ENCODE assay signal across 11 cellular contexts in the genomic region with DNA sequence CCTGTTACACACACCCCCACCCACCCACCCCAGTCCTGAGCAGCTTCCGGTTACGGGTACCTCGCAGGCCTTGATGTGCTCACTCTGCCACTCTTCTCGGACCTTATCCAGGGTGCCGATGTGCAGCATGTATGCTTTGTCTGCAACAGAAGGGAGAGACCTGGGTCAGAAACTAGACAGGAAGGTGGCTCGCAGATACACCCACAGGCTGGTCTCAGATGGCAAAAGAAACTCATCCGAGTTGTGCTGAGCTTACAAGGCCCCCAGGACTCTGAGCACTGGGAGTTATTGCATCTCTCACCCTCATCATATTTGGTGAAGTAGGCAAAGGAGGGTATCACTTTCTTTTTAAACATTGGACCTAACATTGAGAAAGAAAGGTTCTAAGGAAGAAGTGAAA. TPM values are rescaled to one million over a fixed set of nuclear protein-coding genes. Genes with fewer than 3 reads are reported as not detected.
DNase-seq lines count a peak whose midpoint lies in the region; ATAC-seq and TF ChIP-seq lines count a peak whose summit lies in the region.
"Had no signal": no experiment of that assay in that cellular context is flagged by ENCODE, and none has a peak within 500 bp of the region (broad histone marks: within the 10 kb centered on the region; RNA-seq: fewer than 3 reads in every experiment).

No MANE protein-coding gene starts in this region.

- H3K27me3 Mint-ChIP-seq in activated CD4-positive, alpha-beta T cell treated with anti-CD3 and anti-CD28 coated beads for 36 hours = no peaks in the 10 kb centered on the region
- H3K27me3 Mint-ChIP-seq in activated CD8-positive, alpha-beta memory T cell treated with anti-CD3 and anti-CD28 coated beads, Interleukin-2, amount 10 ng/mL, durations not matched to agents 7 days and 5 days = no peaks in the 10 kb centered on the region
- H3K27me3 Mint-ChIP-seq in stimulated activated naive CD8-positive, alpha-beta T cell treated with anti-CD3 and anti-CD28 coated beads, Interleukin-15, Interleukin-2, amounts not matched to agents 100 ng/mL and 50 ng/mL, for 24 hours = no peaks in the 10 kb centered on the region

- TF ChIP-seq POLR2A in upper lobe of left lung (IDR thresholded peaks at IDR 0.05) = no peak

- H3K27me3 ChIP-seq in upper lobe of left lung = no peaks in the 10 kb centered on the region

- TF ChIP-seq EP300 in upper lobe of left lung (IDR thresholded peaks at IDR 0.05) = no peak

- no peaks in the 10 kb centered on the region for H3K9me3 ChIP-seq in upper lobe of left lung

- peaks cover 11% of the 10 kb centered on the region for H3K36me3 Mint-ChIP-seq in activated CD4-positive, alpha-beta T cell treated with anti-CD3 and anti-CD28 coated beads for 36 hours (ENCODE audit: low read depth)
- H3K36me3 Mint-ChIP-seq in activated CD8-positive, alpha-beta memory T cell treated with anti-CD3 and anti-CD28 coated beads, Interleukin-2, amount 10 ng/mL, durations not matched to agents 7 days and 5 days = peaks cover 4% of the 10 kb centered on the region
- peaks cover 33% of the 10 kb centered on the region for H3K36me3 Mint-ChIP-seq in stimulated activated naive CD8-positive, alpha-beta T cell treated with anti-CD3 and anti-CD28 coated beads, Interleukin-15, Interleukin-2, amounts not matched to agents 100 ng/mL and 50 ng/mL, for 24 hours (ENCODE audit: low read depth)

- 64 to 76% methylated on average over 5 to 7 of the region's 7 CpGs for WGBS in upper lobe of left lung, 2 donors

- peak; percentile 91 for ATAC-seq in activated CD4-positive, alpha-beta T cell treated with anti-CD3 and anti-CD28 coated beads for 36 hours
- ATAC-seq in activated CD8-positive, alpha-beta memory T cell treated with anti-CD3 and anti-CD28 coated beads, Interleukin-2, amount 10 ng/mL, durations not matched to agents 7 days and 5 days = peak; percentile 77
- no peak for ATAC-seq in upper lobe of left lung (ENCODE audit: low FRiP score in 2 of 2)

- no peak overlapping the region for H3K4me3 ChIP-seq in upper lobe of left lung
- H3K4me3 ChIP-seq: smooth muscle cell had no signal

- H3K4me1 Mint-ChIP-seq in activated CD4-positive, alpha-beta T cell treated with anti-CD3 and anti-CD28 coated beads for 36 hours = peaks cover 37% of the 10 kb centered on the region
- H3K4me1 Mint-ChIP-seq in activated CD8-positive, alpha-beta memory T cell treated with anti-CD3 and anti-CD28 coated beads, Interleukin-2, amount 10 ng/mL, durations not matched to agents 7 days and 5 days = peaks cover 21% of the 10 kb centered on the region
- peaks cover 56% of the 10 kb centered on the region for H3K4me1 Mint-ChIP-seq in stimulated activated naive CD8-positive, alpha-beta T cell treated with anti-CD3 and anti-CD28 coated beads, Interleukin-15, Interleukin-2, amounts not matched to agents 100 ng/mL and 50 ng/mL, for 24 hours (ENCODE audit: low read depth)

- peak overlapping the region in 2 of 4 donors; percentile 32 to 69 for H3K27ac ChIP-seq in upper lobe of left lung

- peaks cover 6% of the 10 kb centered on the region for H3K9me3 Mint-ChIP-seq in activated CD4-positive, alpha-beta T cell treated with anti-CD3 and anti-CD28 coated beads for 36 hours (ENCODE audit: low read depth)
- peaks cover 2% of the 10 kb centered on the region for H3K9me3 Mint-ChIP-seq in activated CD8-positive, alpha-beta memory T cell treated with anti-CD3 and anti-CD28 coated beads, Interleukin-2, amount 10 ng/mL, durations not matched to agents 7 days and 5 days (ENCODE audit: low read depth)
- H3K9me3 Mint-ChIP-seq in stimulated activated naive CD8-positive, alpha-beta T cell treated with anti-CD3 and anti-CD28 coated beads, Interleukin-15, Interleukin-2, amounts not matched to agents 100 ng/mL and 50 ng/mL, for 24 hours = peaks cover 8% of the 10 kb centered on the region

- peaks cover 0 to 3% (median 0%) of the 10 kb centered on the region in 4 donors for H3K4me1 ChIP-seq in upper lobe of left lung

- intact Hi-C loops in activated CD4-positive, alpha-beta T cell treated with anti-CD3 and anti-CD28 coated beads for 36 hours (cut with DNase I, micrococcal nuclease) = loop anchor here (1.0 kb wide), 2 partner anchors 16 to 23 kb away; no protein-coding TSS in a partner anchor

- no peak for TF ChIP-seq CTCF in upper lobe of left lung (IDR thresholded peaks at IDR 0.05)

- POLR2A ChIA-PET in activated CD4-positive, alpha-beta T cell treated with anti-CD3 and anti-CD28 coated beads for 36 hours (lab: Charles Lee) = interaction anchor here (0.5 to 0.6 kb wide), 2 partner anchors 54 to 378 kb away, joined by 3 to 10 read pairs; no protein-coding TSS in a partner anchor

- H3K4me3 Mint-ChIP-seq in activated CD4-positive, alpha-beta T cell treated with anti-CD3 and anti-CD28 coated beads for 36 hours = peak overlapping the region; percentile 64
- peak overlapping the region; percentile 47 for H3K4me3 Mint-ChIP-seq in activated CD8-positive, alpha-beta memory T cell treated with anti-CD3 and anti-CD28 coated beads, Interleukin-2, amount 10 ng/mL, durations not matched to agents 7 days and 5 days
- H3K4me3 Mint-ChIP-seq in stimulated activated naive CD8-positive, alpha-beta T cell treated with anti-CD3 and anti-CD28 coated beads, Interleukin-15, Interleukin-2, amounts not matched to agents 100 ng/mL and 50 ng/mL, for 24 hours = peak overlapping the region; percentile 65

- CTCF ChIA-PET in activated CD4-positive, alpha-beta T cell treated with anti-CD3 and anti-CD28 coated beads for 36 hours (lab: Charles Lee) = interaction anchor here (0.9 to 1.3 kb wide), 4 partner anchors 16 to 58 kb away, joined by 3 to 5 read pairs (median 3); no protein-coding TSS in a partner anchor
- CTCF ChIA-PET in activated CD8-positive, alpha-beta memory T cell treated with anti-CD3 and anti-CD28 coated beads, Interleukin-2, amount 10 ng/mL, durations not matched to agents 7 days and 5 days (lab: Charles Lee) = interaction anchor here (1.3 to 1.5 kb wide), 3 partner anchors 15 to 76 kb away, joined by 3 to 7 read pairs (median 4); no protein-coding TSS in a partner anchor

- peak; percentile 57 for DNase-seq in activated CD4-positive, alpha-beta T cell treated with anti-CD3 and anti-CD28 coated beads for 36 hours
- no peak for DNase-seq in activated CD4-positive, alpha-beta T cell treated with anti-CD3 and anti-CD28 coated beads, Interleukin-2, amount 50 U/mL, for 1 hour
- DNase-seq in activated CD8-positive, alpha-beta memory T cell treated with anti-CD3 and anti-CD28 coated beads, Interleukin-2, amount 10 ng/mL, durations not matched to agents 7 days and 5 days = peak; percentile 51
- DNase-seq in iPS-NIHi11 (ENCODE audit: low spot score) = peak; percentile 48
- DNase-seq in NCI-H187 treated with DMSO at 0.1 percent for 48 hours (lab: John Stamatoyannopoulos, UW) = no peak
- no peak for DNase-seq in upper lobe of left lung
- no peak for DNase-seq in anterior cingulate cortex (lab: John Stamatoyannopoulos, UW)
- DNase-seq: glutamatergic neuron, Karpas-422 had no signal

- peak overlapping the region; percentile 79 for H3K27ac Mint-ChIP-seq in activated CD4-positive, alpha-beta T cell treated with anti-CD3 and anti-CD28 coated beads for 36 hours
- peak overlapping the region; percentile 79 for H3K27ac Mint-ChIP-seq in activated CD8-positive, alpha-beta memory T cell treated with anti-CD3 and anti-CD28 coated beads, Interleukin-2, amount 10 ng/mL, durations not matched to agents 7 days and 5 days
- peak overlapping the region; percentile 91 for H3K27ac Mint-ChIP-seq in stimulated activated naive CD8-positive, alpha-beta T cell treated with anti-CD3 and anti-CD28 coated beads, Interleukin-15, Interleukin-2, amounts not matched to agents 100 ng/mL and 50 ng/mL, for 24 hours

- no peaks in the 10 kb centered on the region for H3K36me3 ChIP-seq in upper lobe of left lung

RNA-seq across cellular contexts. Expression of gene EPG5, which starts 30.6 kb away (rescaled TPM):
- total RNA-seq in activated CD4-positive, alpha-beta T cell treated with anti-CD3 and anti-CD28 coated beads for 36 hours = 10 to 100 TPM; 13.6 to 14.5 TPM
- 10 to 100 TPM; 22.7 to 24.5 TPM for total RNA-seq in activated CD8-positive, alpha-beta memory T cell treated with anti-CD3 and anti-CD28 coated beads, Interleukin-2, amount 10 ng/mL, durations not matched to agents 7 days and 5 days
- total RNA-seq in upper lobe of left lung = 100 to 1,000 TPM in 1 of 6 donors, 10 to 100 TPM in 5; 28.6 to 109 (median 39.6) TPM

Comparison
In these comparisons a context has a peak if more than half of its experiments do, and no peak if none do; other contexts are left out.
1. DNase-seq: peak in activated CD4-positive, alpha-beta T cell treated with anti-CD3 and anti-CD28 coated beads for 36 hours (single experiment), activated CD8-positive, alpha-beta memory T cell treated with anti-CD3 and anti-CD28 coated beads, Interleukin-2, amount 10 ng/mL, durations not matched to agents 7 days and 5 days (single experiment) and iPS-NIHi11 (single experiment); none in activated CD4-positive, alpha-beta T cell treated with anti-CD3 and anti-CD28 coated beads, Interleukin-2, amount 50 U/mL, for 1 hour (single experiment), NCI-H187 treated with DMSO at 0.1 percent for 48 hours (single experiment), upper lobe of left lung (0 of 2) and anterior cingulate cortex (0 of 58).
2. ATAC-seq: peak in activated CD4-positive, alpha-beta T cell treated with anti-CD3 and anti-CD28 coated beads for 36 hours (single experiment) and activated CD8-positive, alpha-beta memory T cell treated with anti-CD3 and anti-CD28 coated beads, Interleukin-2, amount 10 ng/mL, durations not matched to agents 7 days and 5 days (single experiment); none in upper lobe of left lung (0 of 2).
3. Peak in every context shown above with its lines, with median percentiles within 50 percentile points of each other: H3K27ac Mint-ChIP-seq and H3K4me3 Mint-ChIP-seq.